Comparison of ENCODE assay signal across 27 cellular contexts in genomic region chr14:38105106-38105702, GRCh38.
"Had no signal": no experiment of that assay in that cellular context is flagged by ENCODE, and none has a peak within 500 bp of the region (broad histone marks: within the 10 kb centered on the region; RNA-seq: fewer than 3 reads in every experiment).

No MANE protein-coding gene starts in this region.

- ATAC-seq: activated CD8-positive, alpha-beta memory T cell treated with anti-CD3 and anti-CD28 coated beads, Interleukin-2, amount 10 ng/mL, durations not matched to agents 7 days and 5 days; activated naive CD8-positive, alpha-beta T cell treated with anti-CD3 and anti-CD28 coated beads, Interleukin-2, amount 50 U/mL, for 24 hours; Panc1 had no signal

- H3K4me3 Mint-ChIP-seq: activated CD4-positive, alpha-beta memory T cell treated with anti-CD3 and anti-CD28 coated beads, Interleukin-2, amount 10 ng/mL, durations not matched to agents 7 days and 5 days; activated CD8-positive, alpha-beta memory T cell treated with anti-CD3 and anti-CD28 coated beads, Interleukin-2, amount 10 ng/mL, durations not matched to agents 7 days and 5 days; activated naive CD8-positive, alpha-beta T cell treated with anti-CD3 and anti-CD28 coated beads, Interleukin-2, amount 50 U/mL, for 24 hours; brain had no signal

- H3K4me3 ChIP-seq: SJCRH30, SK-N-MC had no signal

- H3K36me3 ChIP-seq: SJCRH30 had no signal

- H3K36me3 Mint-ChIP-seq: brain had no signal

- DNase-seq: activated CD4-positive, alpha-beta memory T cell treated with anti-CD3 and anti-CD28 coated beads, Interleukin-2, amount 10 ng/mL, durations not matched to agents 7 days and 5 days; activated CD4-positive, alpha-beta T cell treated with anti-CD3 and anti-CD28 coated beads, Interleukin-2, amount 50 U/mL, for 1 hour; activated CD8-positive, alpha-beta memory T cell treated with anti-CD3 and anti-CD28 coated beads for 24 hours; activated CD8-positive, alpha-beta memory T cell treated with anti-CD3 and anti-CD28 coated beads, Interleukin-2, amount 10 ng/mL, durations not matched to agents 7 days and 5 days; activated CD8-positive, alpha-beta memory T cell treated with anti-CD3 and anti-CD28 coated beads, Interleukin-2, amount 50 U/mL, for 48 hours; activated effector memory CD4-positive, alpha-beta T cell treated with Interleukin-2 at 50 U/mL for 16 hours; activated naive CD4-positive, alpha-beta T cell treated with anti-CD3 and anti-CD28 coated beads, Interleukin-2, amount 10 ng/mL, durations not matched to agents 7 days and 5 days; activated naive CD8-positive, alpha-beta T cell treated with anti-CD3 and anti-CD28 coated beads, Interleukin-2, amount 50 U/mL, for 24 hours; activated T-cell treated with anti-CD3 and anti-CD28 coated beads, Interleukin-2, amount 50 U/mL, for 48 hours; anterior cingulate cortex; caudate nucleus; cerebellar nuclear complex; Kasumi-1; MM.1S; MV-4-11; NCI-H1092; NCI-H1436 treated with DMSO at 0.1 percent for 48 hours; NCI-H1694 treated with DMSO at 0.1 percent for 48 hours; NCI-H2029; NCI-H345; NCI-H524 treated with DMSO at 0.1 percent for 48 hours; SHP77; SJCRH30 had no signal

- H3K27ac ChIP-seq: SJCRH30, SK-N-MC had no signal

- H3K27me3 ChIP-seq: SJCRH30 had no signal

- H3K27ac Mint-ChIP-seq: activated CD4-positive, alpha-beta memory T cell treated with anti-CD3 and anti-CD28 coated beads, Interleukin-2, amount 10 ng/mL, durations not matched to agents 7 days and 5 days; activated CD8-positive, alpha-beta memory T cell treated with anti-CD3 and anti-CD28 coated beads, Interleukin-2, amount 10 ng/mL, durations not matched to agents 7 days and 5 days; activated naive CD8-positive, alpha-beta T cell; activated naive CD8-positive, alpha-beta T cell treated with anti-CD3 and anti-CD28 coated beads, Interleukin-2, amount 50 U/mL, for 24 hours; brain had no signal

- H3K27me3 Mint-ChIP-seq: activated CD4-positive, alpha-beta memory T cell treated with anti-CD3 and anti-CD28 coated beads, Interleukin-2, amount 10 ng/mL, durations not matched to agents 7 days and 5 days; activated CD8-positive, alpha-beta memory T cell treated with anti-CD3 and anti-CD28 coated beads, Interleukin-2, amount 10 ng/mL, durations not matched to agents 7 days and 5 days; activated naive CD4-positive, alpha-beta T cell treated with anti-CD3 and anti-CD28 coated beads, Interleukin-2, amount 10 ng/mL, durations not matched to agents 7 days and 5 days; activated naive CD8-positive, alpha-beta T cell; activated naive CD8-positive, alpha-beta T cell treated with anti-CD3 and anti-CD28 coated beads, Interleukin-2, amount 50 U/mL, for 24 hours had no signal

- H3K4me1 ChIP-seq: SJCRH30 had no signal

- H3K4me1 Mint-ChIP-seq: brain had no signal
